In the genomic region with DNA sequence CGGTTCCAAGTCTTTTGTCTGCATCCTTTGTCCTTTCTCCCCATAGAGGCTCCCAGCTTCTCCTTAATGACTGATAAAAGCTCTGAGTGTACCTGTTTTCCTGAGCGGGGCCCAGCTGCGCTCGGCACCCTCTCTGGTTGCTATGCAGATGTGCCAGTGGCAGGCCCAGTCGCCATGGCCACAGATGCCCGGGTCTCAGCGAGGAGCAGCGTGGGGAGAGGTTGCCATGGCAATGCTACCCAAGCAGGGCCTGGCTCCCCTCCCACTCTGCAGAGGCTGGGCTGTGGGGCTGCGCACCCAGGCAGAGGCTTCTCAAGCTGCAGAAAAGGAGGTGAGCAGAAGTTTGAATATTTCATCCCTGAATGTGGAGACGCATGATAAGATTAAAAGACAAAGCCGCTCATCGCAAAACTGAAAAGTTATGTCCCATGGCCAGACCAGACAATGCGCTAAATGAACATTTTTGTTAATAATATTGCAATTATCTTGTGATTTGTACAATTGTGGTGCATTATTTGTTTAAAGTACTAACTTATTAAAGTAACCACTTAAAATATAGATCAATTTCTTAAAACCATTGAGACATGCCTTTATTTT, we compare ENCODE assay signal across 11 cellular contexts.
DNase-seq lines count a peak whose midpoint lies in the region; TF ChIP-seq lines count a peak whose summit lies in the region.
"Had no signal": no experiment of that assay in that cellular context is flagged by ENCODE, and none has a peak within 500 bp of the region (broad histone marks: within the 10 kb centered on the region; RNA-seq: fewer than 3 reads in every experiment).

No MANE protein-coding gene starts in this region.

- no peak overlapping the region for H3K4me3 ChIP-seq in tibial artery
- H3K4me3 ChIP-seq: left lung had no signal

- intact Hi-C loops in tibial artery (cut with DNase I; ENCODE audit: low total_unique reads) = no loop called here

- DNase-seq in DMS153 (lab: John Stamatoyannopoulos, UW) (peak; percentile 70), NCI-H1436 (lab: John Stamatoyannopoulos, UW) (peak; percentile 91), NCI-H524 (lab: John Stamatoyannopoulos, UW) (peak; percentile 31 to 86), hypothalamus (lab: John Stamatoyannopoulos, UW) (peak in 27 of 51 donors; percentile 19 to 76 (median 58)), tibial artery (no peak), HEK293T (ENCODE audit: extremely low spot score) (no peak)
- no peak for DNase-seq in stimulated activated CD4-positive, alpha-beta T cell treated with anti-CD3 and anti-CD28 coated beads, Interleukin-4, amount 100 ng/mL, for 1 hour
- no peak for DNase-seq in effector CD4-positive, alpha-beta T cell
- DNase-seq: activated effector memory CD4-positive, alpha-beta T cell treated with anti-CD3 and anti-CD28 coated beads, Interleukin-2, amount 50 U/mL, for 16 hours; left lung; T-helper 2 cell had no signal

- H3K9me3 ChIP-seq in tibial artery = peaks cover 0 to 6% (median 3%) of the 10 kb centered on the region in 3 donors

- POLR2A ChIA-PET in HEK293T (lab: Yijun Ruan, JAX) = no interaction called here

- CTCF ChIA-PET in HEK293T (lab: Yijun Ruan, JAX) = no interaction called here

- H3K27me3 ChIP-seq in tibial artery = peaks cover 0 to 19% of the 10 kb centered on the region in 2 donors

- no peaks in the 10 kb centered on the region for H3K36me3 ChIP-seq in tibial artery
- H3K36me3 ChIP-seq: left lung had no signal

- no peak for TF ChIP-seq CTCF in tibial artery (IDR thresholded peaks at IDR 0.05)

- H3K4me1 ChIP-seq in tibial artery = peaks cover 0 to 2% (median 0%) of the 10 kb centered on the region in 4 donors
- H3K4me1 ChIP-seq: left lung had no signal

- no peak overlapping the region for H3K27ac ChIP-seq in tibial artery
- H3K27ac ChIP-seq: left lung had no signal

TF ChIP-seq in HEK293T, 16 proteins besides CTCF, POLR2A, EP300 and RAD21:
- TF ChIP-seq SUZ12 (IDR thresholded peaks at IDR 0.05) (no peak), ZNF384 (IDR thresholded peaks at IDR 0.05) (no peak), ARNT (IDR thresholded peaks at IDR 0.05) (no peak), SP1 (IDR thresholded peaks at IDR 0.05) (no peak), TARDBP (IDR thresholded peaks at IDR 0.05) (no peak), BHLHE40 (IDR thresholded peaks at IDR 0.05; ENCODE audit: borderline replicate concordance) (no peak), LEF1 (IDR thresholded peaks at IDR 0.05; ENCODE audit: borderline replicate concordance) (no peak), NFRKB (IDR thresholded peaks at IDR 0.05) (no peak), HDGF (IDR thresholded peaks at IDR 0.05; ENCODE audit: borderline replicate concordance) (no peak)
- TF ChIP-seq, protein P1, sequence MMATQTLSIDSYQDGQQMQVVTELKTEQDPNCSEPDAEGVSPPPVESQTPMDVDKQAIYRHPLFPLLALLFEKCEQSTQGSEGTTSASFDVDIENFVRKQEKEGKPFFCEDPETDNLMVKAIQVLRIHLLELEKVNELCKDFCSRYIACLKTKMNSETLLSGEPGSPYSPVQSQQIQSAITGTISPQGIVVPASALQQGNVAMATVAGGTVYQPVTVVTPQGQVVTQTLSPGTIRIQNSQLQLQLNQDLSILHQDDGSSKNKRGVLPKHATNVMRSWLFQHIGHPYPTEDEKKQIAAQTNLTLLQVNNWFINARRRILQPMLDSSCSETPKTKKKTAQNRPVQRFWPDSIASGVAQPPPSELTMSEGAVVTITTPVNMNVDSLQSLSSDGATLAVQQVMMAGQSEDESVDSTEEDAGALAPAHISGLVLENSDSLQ (IDR thresholded peaks at IDR 0.05) = no peak

Comparison
In these comparisons a context has a peak if more than half of its experiments do, and no peak if none do; other contexts are left out.
1. DNase-seq: peak in DMS153 (single experiment), NCI-H1436 (single experiment), NCI-H524 (2 of 2) and hypothalamus (27 of 51); none in tibial artery (0 of 2), stimulated activated CD4-positive, alpha-beta T cell treated with anti-CD3 and anti-CD28 coated beads, Interleukin-4, amount 100 ng/mL, for 1 hour (single experiment), HEK293T (single experiment) and effector CD4-positive, alpha-beta T cell (single experiment).